Comparison of ENCODE assay signal across 11 cellular contexts in genomic region chr1:110144366-110144765, GRCh38. TPM values are rescaled to one million over a fixed set of nuclear protein-coding genes. Genes with fewer than 3 reads are reported as not detected.
"Had no signal": no experiment of that assay in that cellular context is flagged by ENCODE, and none has a peak within 500 bp of the region (broad histone marks: within the 10 kb centered on the region; RNA-seq: fewer than 3 reads in every experiment).

No MANE protein-coding gene starts in this region.

- ATAC-seq: HCT116 had no signal

- DNase-seq: GM23248, GOT3, H7, HFFc6, KBM-7 had no signal

- H3K27ac ChIP-seq: GM23248 had no signal

- H3K9ac ChIP-seq: GM23248 had no signal

- H3K4me3 ChIP-seq: GM23248, HAP-1 had no signal

- H2AFZ ChIP-seq: GM23248 had no signal

- H3K9me3 ChIP-seq: HAP-1 had no signal

- H3K36me3 ChIP-seq: HAP-1 had no signal

- FAIRE-seq: HTR-8/SVneo had no signal

- H3K4me1 ChIP-seq: HAP-1 had no signal

RNA-seq across cellular contexts. Expression of gene SLC6A17, which starts 5.9 kb away (rescaled TPM):
- total RNA-seq: HT-29 had no signal
- polyA plus RNA-seq: IgD-negative memory B cell had no signal

RNA-seq across cellular contexts. Expression of gene UBL4B, which starts 32.1 kb away (rescaled TPM):
- total RNA-seq: GM23248, H4, H7, HT-29 had no signal
- polyA plus RNA-seq: GM23248, IgD-negative memory B cell had no signal
